Comparison of ENCODE assay signal across 23 cellular contexts in genomic region chr4:71520850-71521249, GRCh38.
"Had no signal": no experiment of that assay in that cellular context is flagged by ENCODE, and none has a peak within 500 bp of the region (broad histone marks: within the 10 kb centered on the region; RNA-seq: fewer than 3 reads in every experiment).

No MANE protein-coding gene starts in this region.

- H3K27me3 ChIP-seq: left lung, pancreas, suprapubic skin, tibial artery, upper lobe of right lung had no signal

- DNase-seq: immature natural killer cell; kidney; left colon; left lung; lower lobe of right lung; mammary epithelial cell; mesenchymal stem cell; naive thymus-derived CD8-positive, alpha-beta T cell; nucleus accumbens; pancreas; posterior cingulate gyrus; retina; right cardiac atrium; stimulated activated CD4-positive, alpha-beta T cell treated with anti-CD3 and anti-CD28 coated beads, Interleukin-4, amount 100 ng/mL, for 24 hours; stimulated activated naive CD4-positive, alpha-beta T cell; tibial artery; trophoblast cell; upper lobe of right lung had no signal

- H3K4me1 ChIP-seq: left lung, lower lobe of right lung, pancreas, suprapubic skin, tibial artery, upper lobe of right lung had no signal

- H3K27ac ChIP-seq: left lung, lower lobe of right lung, prostate gland, skin epidermis, suprapubic skin, thoracic aorta, tibial artery, upper lobe of right lung had no signal

- ATAC-seq: left colon; left lung; lower lobe of right lung; naive thymus-derived CD8-positive, alpha-beta T cell; right cardiac atrium; sciatic nerve; upper lobe of right lung had no signal
